11 cellular contexts compared by ENCODE assay signal in genomic region chr12:53591301-53592206, GRCh38. TPM values are rescaled to one million over a fixed set of nuclear protein-coding genes. Genes with fewer than 3 reads are reported as not detected.
DNase-seq lines count a peak whose midpoint lies in the region; ATAC-seq, FAIRE-seq and TF ChIP-seq lines count a peak whose summit lies in the region.
"Had no signal": no experiment of that assay in that cellular context is flagged by ENCODE, and none has a peak within 500 bp of the region (broad histone marks: within the 10 kb centered on the region; RNA-seq: fewer than 3 reads in every experiment).

No MANE protein-coding gene starts in this region.

- no peaks in the 10 kb centered on the region for H3K79me1 ChIP-seq in neuronal stem cell (ENCODE audit: low read depth, low read length)

- CTCF ChIA-PET in naive thymus-derived CD4-positive, alpha-beta T cell (lab: Charles Lee) = interaction anchor here (1.0 kb wide), 1 partner anchor 48 kb away, joined by 4 read pairs; no protein-coding TSS in a partner anchor

- H3K4me3 ChIP-seq in gastroesophageal sphincter (no peak overlapping the region), neuronal stem cell (ENCODE audit: low read length in 2 of 2) (peak overlapping the region in 1 of 2 donors; percentile 16), small intestine (ENCODE audit: low read depth in 1 of 2, low read length in 2 of 2) (no peak overlapping the region)
- H3K4me3 ChIP-seq in naive thymus-derived CD4-positive, alpha-beta T cell (ENCODE audit: low read length) = no peak overlapping the region

- peaks cover 0 to 5% (median 0%) of the 10 kb centered on the region in 3 donors for H3K36me3 Mint-ChIP-seq in immature natural killer cell
- peaks cover 0 to 25% (median 0%) of the 10 kb centered on the region in 5 donors for H3K36me3 Mint-ChIP-seq in naive thymus-derived CD4-positive, alpha-beta T cell

- no peak overlapping the region for H2AK5ac ChIP-seq in neuronal stem cell (ENCODE audit: low read depth, low read length)

- no peak for TF ChIP-seq EP300 in gastroesophageal sphincter (IDR thresholded peaks at IDR 0.05)

- no peak overlapping the region for H2BK120ac ChIP-seq in neuronal stem cell (ENCODE audit: low read depth, low read length)

- peak overlapping the region; percentile 3 for H3K4me2 ChIP-seq in neuronal stem cell (ENCODE audit: insufficient read depth, low read length, poor library complexity, severe bottlenecking)

- ATAC-seq in SK-N-SH treated with all-trans-retinoic acid at 6 μM for 48 hours = peak; percentile 81
- no peak for ATAC-seq in gastroesophageal sphincter
- ATAC-seq in GM18873 (IDR thresholded peaks at IDR 0.05; ENCODE audit: low FRiP score, unreplicated experiment) = no peak
- ATAC-seq in naive thymus-derived CD4-positive, alpha-beta T cell = no peak

- no peak overlapping the region for H3K4me3 Mint-ChIP-seq in immature natural killer cell
- no peak overlapping the region for H3K4me3 Mint-ChIP-seq in naive thymus-derived CD4-positive, alpha-beta T cell
- H3K4me3 Mint-ChIP-seq: CD14-positive monocyte, memory B cell had no signal

- no peaks in the 10 kb centered on the region for H3K9me3 Mint-ChIP-seq in immature natural killer cell
- H3K9me3 Mint-ChIP-seq in naive thymus-derived CD4-positive, alpha-beta T cell = peaks cover 0 to 1% (median 0%) of the 10 kb centered on the region in 11 donors
- H3K9me3 Mint-ChIP-seq: CD14-positive monocyte, memory B cell had no signal

- no peaks in the 10 kb centered on the region for H3K27me3 Mint-ChIP-seq in immature natural killer cell (ENCODE audit: low read depth in 3 of 3)
- H3K27me3 Mint-ChIP-seq in naive thymus-derived CD4-positive, alpha-beta T cell = no peaks in the 10 kb centered on the region
- H3K27me3 Mint-ChIP-seq: memory B cell had no signal

- H3K27ac Mint-ChIP-seq in immature natural killer cell = no peak overlapping the region
- H3K27ac Mint-ChIP-seq in naive thymus-derived CD4-positive, alpha-beta T cell = peak overlapping the region in 1 of 9 donors; percentile 31
- H3K27ac Mint-ChIP-seq: memory B cell had no signal

- H3K9ac ChIP-seq in neuronal stem cell (ENCODE audit: low read depth, low read length, poor library complexity) = no peak overlapping the region

- H2AFZ ChIP-seq in neuronal stem cell (ENCODE audit: low read length) = peak overlapping the region; percentile 55

- 31 to 35% methylated on average over 5 to 6 of the region's 6 CpGs for WGBS in gastroesophageal sphincter (ENCODE audit: low coverage in 1 of 2), 2 donors
- no CpG with 5 or more reads among the region's 6 CpGs for WGBS in neuronal stem cell (ENCODE audit: extremely low coverage in 2 of 2, insufficient read length in 2 of 2, insufficient replicate concordance in 1 of 2), 2 donors
- WGBS in small intestine, 3 donors = 40 to 54% (median 50%) methylated on average over 6 of the region's 6 CpGs

- peaks cover 16 to 25% of the 10 kb centered on the region in 2 donors for H3K4me1 Mint-ChIP-seq in immature natural killer cell
- H3K4me1 Mint-ChIP-seq in naive thymus-derived CD4-positive, alpha-beta T cell = peaks cover 16 to 62% (median 49%) of the 10 kb centered on the region in 7 donors

- no peak for FAIRE-seq in small intestine (lab: Jason Lieb, UNC)

- H3K23ac ChIP-seq in neuronal stem cell (ENCODE audit: low read depth, low read length, poor library complexity) = no peak overlapping the region

- H2BK12ac ChIP-seq in neuronal stem cell (ENCODE audit: low read length) = no peak overlapping the region

- H2BK15ac ChIP-seq in neuronal stem cell (ENCODE audit: low read length) = no peak overlapping the region

- peaks cover 9 to 83% (median 19%) of the 10 kb centered on the region in 3 donors for H3K4me1 ChIP-seq in gastroesophageal sphincter
- peaks cover 3 to 20% of the 10 kb centered on the region in 2 donors for H3K4me1 ChIP-seq in neuronal stem cell (ENCODE audit: control insufficient read depth in 2 of 2, insufficient read depth in 1 of 2, low read depth in 1 of 2, low read length in 2 of 2)
- peaks cover 4 to 5% of the 10 kb centered on the region in 2 donors for H3K4me1 ChIP-seq in small intestine (ENCODE audit: control insufficient read depth in 2 of 2, insufficient read depth in 1 of 2, low read depth in 1 of 2, low read length in 1 of 2)
- H3K4me1 ChIP-seq in naive thymus-derived CD4-positive, alpha-beta T cell (ENCODE audit: control insufficient read depth in 2 of 2, insufficient read depth in 2 of 2, low read length in 2 of 2) = peaks cover 0 to 5% of the 10 kb centered on the region in 2 donors

- H2BK5ac ChIP-seq in neuronal stem cell (ENCODE audit: low read length) = no peak overlapping the region

- no peak overlapping the region for H3K18ac ChIP-seq in neuronal stem cell (ENCODE audit: low read length)

- H3K9me3 ChIP-seq in gastroesophageal sphincter (no peaks in the 10 kb centered on the region), neuronal stem cell (replicated peaks in 1 of 2; ENCODE audit: control insufficient read depth in 2 of 2, insufficient read depth in 1 of 2, low read depth in 1 of 2, low read length in 2 of 2) (no peaks in the 10 kb centered on the region), small intestine (ENCODE audit: control insufficient read depth, low read depth) (no peaks in the 10 kb centered on the region)
- no peaks in the 10 kb centered on the region for H3K9me3 ChIP-seq in naive thymus-derived CD4-positive, alpha-beta T cell (ENCODE audit: control insufficient read depth in 2 of 3, low read length in 3 of 3)

- H3K27me3 ChIP-seq in gastroesophageal sphincter (no peaks in the 10 kb centered on the region), neuronal stem cell (ENCODE audit: control insufficient read depth in 3 of 3, insufficient read depth in 3 of 3, low read depth in 1 of 3, low read length in 3 of 3) (no peaks in the 10 kb centered on the region), small intestine (ENCODE audit: control insufficient read depth in 2 of 2, insufficient read depth in 2 of 2, low read length in 2 of 2) (no peaks in the 10 kb centered on the region)
- H3K27me3 ChIP-seq in naive thymus-derived CD4-positive, alpha-beta T cell (ENCODE audit: control insufficient read depth in 2 of 2, insufficient read depth in 2 of 2, low read length in 2 of 2) = no peaks in the 10 kb centered on the region

- TF ChIP-seq POLR2A in gastroesophageal sphincter (IDR thresholded peaks at IDR 0.05) = no peak

- DNase-seq in neuronal stem cell (ENCODE audit: low spot score) (peak; percentile 4), small intestine (no peak), immature natural killer cell (no peak)
- no peak for DNase-seq in naive thymus-derived CD4-positive, alpha-beta T cell
- DNase-seq: effector memory CD4-positive, alpha-beta T cell had no signal

- TF ChIP-seq CTCF in C4-2B (conservative IDR thresholded peaks at IDR 0.05) = no peak
- TF ChIP-seq CTCF in gastroesophageal sphincter (IDR thresholded peaks at IDR 0.05) = no peak

- no peak overlapping the region for H3K4ac ChIP-seq in neuronal stem cell (ENCODE audit: low read length)

- peak overlapping the region; percentile 88; the same call in 1 of the 2 replicates for H3K27ac ChIP-seq in C4-2B
- H3K27ac ChIP-seq in gastroesophageal sphincter = peak overlapping the region in 3 of 4 donors; percentile 15 to 57 (median 20)
- peak overlapping the region; percentile 71 for H3K27ac ChIP-seq in neuronal stem cell (replicated peaks; ENCODE audit: low read length)
- peak overlapping the region in 1 of 2 donors; percentile 14 for H3K27ac ChIP-seq in small intestine (ENCODE audit: low read depth in 1 of 2, low read length in 1 of 2)
- no peak overlapping the region for H3K27ac ChIP-seq in naive thymus-derived CD4-positive, alpha-beta T cell (ENCODE audit: low read depth, low read length)

- no peak overlapping the region for H3K14ac ChIP-seq in neuronal stem cell (ENCODE audit: low read length)

- intact Hi-C loops in naive thymus-derived CD4-positive, alpha-beta T cell (cut with micrococcal nuclease) = no loop called here

- POLR2A ChIA-PET in naive thymus-derived CD4-positive, alpha-beta T cell (lab: Charles Lee) = interaction anchor here (0.7 kb wide), 1 partner anchor 15 kb away, joined by 4 read pairs; no protein-coding TSS in a partner anchor

- H4K91ac ChIP-seq in neuronal stem cell (ENCODE audit: low read depth, low read length, poor library complexity) = no peak overlapping the region

- H3K36me3 ChIP-seq in gastroesophageal sphincter = no peaks in the 10 kb centered on the region
- H3K36me3 ChIP-seq in neuronal stem cell (replicated peaks in 1 of 2; ENCODE audit: control insufficient read depth in 2 of 2, insufficient read depth in 2 of 2, low read length in 2 of 2) = peaks cover 0 to 2% of the 10 kb centered on the region in 2 donors
- H3K36me3 ChIP-seq in small intestine (ENCODE audit: control insufficient read depth in 2 of 2, insufficient read depth in 2 of 2, low read length in 2 of 2) = no peaks in the 10 kb centered on the region
- H3K36me3 ChIP-seq in naive thymus-derived CD4-positive, alpha-beta T cell (ENCODE audit: control insufficient read depth in 2 of 3, insufficient read depth in 3 of 3, low read length in 3 of 3) = no peaks in the 10 kb centered on the region

- H4K8ac ChIP-seq in neuronal stem cell (ENCODE audit: low read depth, low read length) = no peak overlapping the region

TF ChIP-seq in SK-N-SH treated with all-trans-retinoic acid at 6 μM for 48 hours, 23 proteins besides CTCF, POLR2A, EP300 and RAD21:
- no peak for TF ChIP-seq ZFP3 (CRISPR knock-in tag; IDR thresholded peaks at IDR 0.05)
- peak; percentile 38; the same call in 1 of the 2 replicates for TF ChIP-seq ISL1 (CRISPR knock-in tag; IDR thresholded peaks at IDR 0.05)
- TF ChIP-seq ZNF8 (CRISPR knock-in tag; IDR thresholded peaks at IDR 0.05) = 0 out of 2 replicates have a peak, but pooled peaks have one; percentile 5
TF ChIP-seq in SK-N-SH treated with all-trans-retinoic acid at 6 μM for 48 hours: peak in this region for 2.

RNA-seq across cellular contexts. Expression of gene ATF7, which starts 34.6 kb away (rescaled TPM):
- total RNA-seq in gastroesophageal sphincter = 10 to 100 TPM; 26.7 to 54.9 (median 33.3) TPM
- 17.4 TPM for polyA plus RNA-seq in neuronal stem cell (2013, experiment 1 of 2)
- polyA plus RNA-seq in neuronal stem cell (2013, experiment 2 of 2) = 17.3 TPM
- 10 to 100 TPM in 2 of 3 donors, 1 to 10 TPM in 1; 8.6 to 15.8 (median 13.2) TPM for polyA plus RNA-seq in small intestine
- polyA plus RNA-seq in immature natural killer cell = 10 to 100 TPM; 17.6 to 23.9 (median 17.7) TPM
- total RNA-seq in naive thymus-derived CD4-positive, alpha-beta T cell = 10 to 100 TPM; 21.9 to 39.5 (median 30.9) TPM
- 10 to 100 TPM; 14.5 to 14.9 TPM for polyA plus RNA-seq in naive thymus-derived CD4-positive, alpha-beta T cell
